8 cellular contexts compared by ENCODE assay signal in the genomic region with DNA sequence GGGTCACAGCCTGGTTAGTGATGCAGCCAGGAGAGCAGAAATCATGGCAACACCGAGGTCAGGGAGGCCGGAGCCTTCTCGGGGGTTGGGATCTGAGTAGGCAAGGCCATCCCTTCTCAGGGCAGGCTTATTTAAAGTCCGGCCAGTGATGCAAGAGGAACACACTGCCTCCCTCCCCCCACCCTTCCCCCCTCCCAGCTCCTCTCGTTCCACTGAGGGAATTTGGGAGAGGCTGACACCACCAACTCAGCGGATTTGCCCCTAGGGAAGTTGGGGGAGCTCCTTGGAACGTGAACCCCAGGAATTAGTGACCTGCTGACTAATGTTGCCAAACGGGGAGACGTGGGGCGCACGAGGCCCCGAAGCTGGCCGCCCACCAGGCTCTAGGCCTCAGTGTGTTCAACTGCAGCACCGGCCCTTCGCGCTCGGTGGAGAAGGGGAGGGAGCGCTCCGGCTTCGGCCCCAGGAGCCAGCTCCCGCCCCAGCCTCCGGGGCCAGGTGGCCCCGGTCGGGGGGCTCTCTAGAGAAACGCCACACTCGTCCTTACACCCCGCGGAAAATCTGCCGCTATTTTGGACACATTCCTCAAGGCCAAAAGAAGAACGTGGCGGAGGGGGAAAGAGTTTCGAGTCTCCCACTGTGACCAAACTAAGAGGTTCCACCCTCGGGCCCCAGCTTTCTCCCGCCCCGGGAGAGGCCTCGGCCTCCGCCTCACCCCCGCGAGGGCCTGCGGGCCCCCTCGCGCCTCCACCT. TPM values are rescaled to one million over a fixed set of nuclear protein-coding genes. Genes with fewer than 3 reads are reported as not detected.
DNase-seq lines count a peak whose midpoint lies in the region; ATAC-seq and TF ChIP-seq lines count a peak whose summit lies in the region.

No MANE protein-coding gene starts in this region.

- WGBS in iPS DF 6.9 (ENCODE audit: insufficient coverage, insufficient read length) = no CpG with 5 or more reads among the region's 42 CpGs

- H3F3A ChIP-seq in PC-3 (ENCODE audit: low read length, unreplicated experiment) = no peaks in the 10 kb centered on the region

- H3K79me2 ChIP-seq in PC-3 (ENCODE audit: low read length) = peaks cover 65% of the 10 kb centered on the region

- no peaks in the 10 kb centered on the region for H3K27me3 ChIP-seq in PC-3 (ENCODE audit: low read length)
- no peaks in the 10 kb centered on the region for H3K27me3 ChIP-seq in iPS DF 6.9 (ENCODE audit: control insufficient read depth, insufficient read depth, low read length)

- peaks cover 34% of the 10 kb centered on the region for H4K20me1 ChIP-seq in PC-3 (ENCODE audit: low read length)

- intact Hi-C loops in PC-3 (cut with micrococcal nuclease) = loop anchor here (1.0 kb wide), 1 partner anchor 60 kb away; no protein-coding TSS in a partner anchor

- no peak for TF ChIP-seq CTCF in HEK293 (tag by site-specific recombination; IDR thresholded peaks at IDR 0.05)
- no peak for TF ChIP-seq CTCF in PC-3 (conservative IDR thresholded peaks at IDR 0.05; ENCODE audit: low read depth, low read length)
- TF ChIP-seq CTCF in astrocyte of the spinal cord (IDR thresholded peaks at IDR 0.05; ENCODE audit: low read depth, low read length) = no peak
- no peak for TF ChIP-seq CTCF in retinal pigment epithelial cell (conservative IDR thresholded peaks at IDR 0.05; ENCODE audit: low read depth, low read length)

- H3K4me1 ChIP-seq in HEK293 (ENCODE audit: control insufficient read depth, insufficient read depth, low read length) (peaks cover 30% of the 10 kb centered on the region), PC-3 (ENCODE audit: insufficient read depth, low read length) (peaks cover 6% of the 10 kb centered on the region; the same call in 1 of the 2 replicates), iPS DF 6.9 (ENCODE audit: control insufficient read depth, insufficient read depth, low read length) (peaks cover 12% of the 10 kb centered on the region; the same call in 1 of the 2 replicates)

- in situ Hi-C loops in astrocyte of the spinal cord (cut with HindIII; ENCODE audit: low sequenced_read_pairs) = no loop called here

- H3K9ac ChIP-seq in PC-3 (ENCODE audit: low read length) = peak overlapping the region; percentile 76

- H3K4me3 ChIP-seq in HEK293 (ENCODE audit: low read depth, low read length) (peak overlapping the region; percentile 96), PC-3 (ENCODE audit: low read length) (peak overlapping the region; percentile 99), astrocyte of the spinal cord (ENCODE audit: low read depth, low read length) (peak overlapping the region; percentile 93), iPS DF 6.9 (ENCODE audit: low read length) (peak overlapping the region; percentile 89), retinal pigment epithelial cell (ENCODE audit: low read length) (peak overlapping the region; percentile 78)

- H3K27ac ChIP-seq in HEK293 (ENCODE audit: extremely low read depth, low read depth, low read length) (peak overlapping the region; percentile 95), PC-3 (ENCODE audit: low read length) (peak overlapping the region; percentile 56), iPS DF 6.9 (ENCODE audit: low read length) (no peak overlapping the region)

- H3K9me2 ChIP-seq in PC-3 (replicated peaks; ENCODE audit: low read length) = no peaks in the 10 kb centered on the region

- H3K9me3 ChIP-seq in HEK293 (ENCODE audit: control insufficient read depth, insufficient read depth, low read depth, low read length) = no peaks in the 10 kb centered on the region
- H3K9me3 ChIP-seq in PC-3 (ENCODE audit: low read length) = no peaks in the 10 kb centered on the region
- no peaks in the 10 kb centered on the region for H3K9me3 ChIP-seq in iPS DF 6.9 (ENCODE audit: control insufficient read depth, insufficient read depth, low read length)

- CTCF ChIA-PET in HEK293 (lab: Yijun Ruan, JAX) (interaction anchor here (0.7 to 4.7 kb wide), 10 partner anchors 12 to 63 kb away, joined by 3 to 31 read pairs (median 4); no protein-coding TSS in a partner anchor), PC-3 (lab: Charles Lee) (interaction anchor here (1.2 kb wide), 1 partner anchor 119 kb away, joined by 3 read pairs; no protein-coding TSS in a partner anchor)

- H3K4me2 ChIP-seq in PC-3 (ENCODE audit: low read length) = peak overlapping the region; percentile 98

- H2AFZ ChIP-seq in PC-3 (ENCODE audit: low read length) = peak overlapping the region; percentile 93

- POLR2A ChIA-PET in HEK293 (lab: Yijun Ruan, JAX) (interaction anchor here (0.6 to 5.2 kb wide), 9 partner anchors 8 to 1095 kb away, joined by 4 to 61 read pairs (median 7); a partner anchor contains a TSS), PC-3 (lab: Charles Lee; ENCODE audit: unreplicated experiment) (interaction anchor here (0.6 to 0.7 kb wide), 3 partner anchors 42 to 1848 kb away, joined by 4 to 9 read pairs (median 5); a partner anchor contains a TSS)

- TSS peak; percentile 49 for BruUV-seq in PC-3 (replicated peaks; lab: Mats Ljungman, UMichigan)

- DNase-seq in DMS 273 (lab: John Stamatoyannopoulos, UW; ENCODE audit: unreplicated experiment) = peak; percentile 64
- DNase-seq in DMS 273 treated with DMSO at 0.1 percent for 48 hours (lab: John Stamatoyannopoulos, UW) = no peak
- peak; percentile 43 for DNase-seq in PC-3
- DNase-seq in astrocyte of the spinal cord (ENCODE audit: low read depth, low spot score) = peak; percentile 66
- DNase-seq in iPS DF 6.9 (ENCODE audit: low read depth, low spot score) = no peak
- peak; percentile 40 for DNase-seq in retinal pigment epithelial cell (ENCODE audit: low read depth)

- no peaks in the 10 kb centered on the region for H3K36me3 ChIP-seq in HEK293 (ENCODE audit: control insufficient read depth in 2 of 2, insufficient read depth in 1 of 2, low read length in 2 of 2)
- H3K36me3 ChIP-seq in PC-3 (ENCODE audit: low read depth, low read length) = no peaks in the 10 kb centered on the region
- no peaks in the 10 kb centered on the region for H3K36me3 ChIP-seq in iPS DF 6.9 (ENCODE audit: control insufficient read depth, insufficient read depth, low read length)

- ATAC-seq in PC-3 = peak; percentile 21
- no peak for ATAC-seq in HG03025 (IDR thresholded peaks at IDR 0.05; ENCODE audit: low FRiP score, unreplicated experiment)

TF ChIP-seq in HEK293, 187 proteins besides CTCF, POLR2A, EP300 and RAD21 (continues in another document):
- TF ChIP-seq, protein P1, sequence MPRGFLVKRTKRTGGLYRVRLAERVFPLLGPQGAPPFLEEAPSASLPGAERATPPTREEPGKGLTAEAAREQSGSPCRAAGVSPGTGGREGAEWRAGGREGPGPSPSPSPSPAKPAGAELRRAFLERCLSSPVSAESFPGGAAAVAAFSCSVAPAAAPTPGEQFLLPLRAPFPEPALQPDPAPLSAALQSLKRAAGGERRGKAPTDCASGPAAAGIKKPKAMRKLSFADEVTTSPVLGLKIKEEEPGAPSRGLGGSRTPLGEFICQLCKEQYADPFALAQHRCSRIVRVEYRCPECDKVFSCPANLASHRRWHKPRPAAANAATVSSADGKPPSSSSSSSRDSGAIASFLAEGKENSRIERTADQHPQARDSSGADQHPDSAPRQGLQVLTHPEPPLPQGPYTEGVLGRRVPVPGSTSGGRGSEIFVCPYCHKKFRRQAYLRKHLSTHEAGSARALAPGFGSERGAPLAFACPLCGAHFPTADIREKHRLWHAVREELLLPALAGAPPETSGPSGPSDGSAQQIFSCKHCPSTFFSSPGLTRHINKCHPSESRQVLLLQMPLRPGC (tag by site-specific recombination; IDR thresholded peaks at IDR 0.05) = peak; percentile 64; the same call in 1 of the 2 replicates
- no peak for TF ChIP-seq ZNF302 (tag by site-specific recombination; IDR thresholded peaks at IDR 0.05; ENCODE audit: low read depth)
- peak; percentile 38; the same call in 1 of the 2 replicates for TF ChIP-seq ZNF600 (tag by site-specific recombination; IDR thresholded peaks at IDR 0.05)
- TF ChIP-seq ZNF433 (tag by site-specific recombination; IDR thresholded peaks at IDR 0.05; ENCODE audit: low read depth) = no peak
- TF ChIP-seq, protein P2, sequence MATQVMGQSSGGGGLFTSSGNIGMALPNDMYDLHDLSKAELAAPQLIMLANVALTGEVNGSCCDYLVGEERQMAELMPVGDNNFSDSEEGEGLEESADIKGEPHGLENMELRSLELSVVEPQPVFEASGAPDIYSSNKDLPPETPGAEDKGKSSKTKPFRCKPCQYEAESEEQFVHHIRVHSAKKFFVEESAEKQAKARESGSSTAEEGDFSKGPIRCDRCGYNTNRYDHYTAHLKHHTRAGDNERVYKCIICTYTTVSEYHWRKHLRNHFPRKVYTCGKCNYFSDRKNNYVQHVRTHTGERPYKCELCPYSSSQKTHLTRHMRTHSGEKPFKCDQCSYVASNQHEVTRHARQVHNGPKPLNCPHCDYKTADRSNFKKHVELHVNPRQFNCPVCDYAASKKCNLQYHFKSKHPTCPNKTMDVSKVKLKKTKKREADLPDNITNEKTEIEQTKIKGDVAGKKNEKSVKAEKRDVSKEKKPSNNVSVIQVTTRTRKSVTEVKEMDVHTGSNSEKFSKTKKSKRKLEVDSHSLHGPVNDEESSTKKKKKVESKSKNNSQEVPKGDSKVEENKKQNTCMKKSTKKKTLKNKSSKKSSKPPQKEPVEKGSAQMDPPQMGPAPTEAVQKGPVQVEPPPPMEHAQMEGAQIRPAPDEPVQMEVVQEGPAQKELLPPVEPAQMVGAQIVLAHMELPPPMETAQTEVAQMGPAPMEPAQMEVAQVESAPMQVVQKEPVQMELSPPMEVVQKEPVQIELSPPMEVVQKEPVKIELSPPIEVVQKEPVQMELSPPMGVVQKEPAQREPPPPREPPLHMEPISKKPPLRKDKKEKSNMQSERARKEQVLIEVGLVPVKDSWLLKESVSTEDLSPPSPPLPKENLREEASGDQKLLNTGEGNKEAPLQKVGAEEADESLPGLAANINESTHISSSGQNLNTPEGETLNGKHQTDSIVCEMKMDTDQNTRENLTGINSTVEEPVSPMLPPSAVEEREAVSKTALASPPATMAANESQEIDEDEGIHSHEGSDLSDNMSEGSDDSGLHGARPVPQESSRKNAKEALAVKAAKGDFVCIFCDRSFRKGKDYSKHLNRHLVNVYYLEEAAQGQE (tag by site-specific recombination; IDR thresholded peaks at IDR 0.05) = no peak

RNA-seq across cellular contexts. Expression of a gene that starts 1.6 kb away (rescaled TPM):
- 37.4 and 39.4 TPM in 2 replicates for total RNA-seq in PC-3 (2014; rRNA removed)

RNA-seq across cellular contexts. Expression of a gene that starts 26.4 kb away (rescaled TPM):
- total RNA-seq in PC-3 (2014; rRNA removed) = 2.3 TPM in 1 of 2 replicates, not detected in the other

Comparison
In these comparisons a context has a peak if more than half of its experiments do, and no peak if none do; other contexts are left out.
1. DNase-seq: peak in DMS 273 (single experiment), PC-3 (single experiment), astrocyte of the spinal cord (single experiment) and retinal pigment epithelial cell (single experiment); none in DMS 273 treated with DMSO at 0.1 percent for 48 hours (single experiment) and iPS DF 6.9 (single experiment).
2. Peak in every context shown above with its lines, with median percentiles within 50 percentile points of each other: H3K4me3 ChIP-seq.